2 cellular contexts compared by ENCODE assay signal in genomic region chr22:21615731-21616130, GRCh38.
TF ChIP-seq lines count a peak whose summit lies in the region.

No MANE protein-coding gene starts in this region.

TF ChIP-seq in HEK293, 187 proteins besides CTCF, POLR2A, EP300 and RAD21:
- no peak for TF ChIP-seq ZNF146 (tag by site-specific recombination; IDR thresholded peaks at IDR 0.05)
- TF ChIP-seq ZBTB17 (tag by site-specific recombination; IDR thresholded peaks at IDR 0.05) = peak; percentile 60; the same call in 1 of the 2 replicates
TF ChIP-seq in HEK293: peak in this region for 1.

TF ChIP-seq in K562, 482 proteins besides CTCF, POLR2A, EP300 and RAD21 (continues in another document):
- TF ChIP-seq RBM39 (optimal IDR thresholded peaks at IDR 0.05; ENCODE audit: low read depth, low read length) (peak; percentile 14), ESRRB (CRISPR knock-in tag; IDR thresholded peaks at IDR 0.05; ENCODE audit: borderline replicate concordance) (no peak), PCBP1 (IDR thresholded peaks at IDR 0.05; ENCODE audit: low read depth, low read length, poor library complexity, severe bottlenecking) (no peak), CEBPG (CRISPR knock-in tag; IDR thresholded peaks at IDR 0.05) (no peak), CEBPG (tag; conservative IDR thresholded peaks at IDR 0.05 in 1 of 2, IDR thresholded peaks at IDR 0.05 in 1 of 2) (no peak), STAT5A (IDR thresholded peaks at IDR 0.05; ENCODE audit: borderline replicate concordance, low read length) (peak; percentile 40; the same call in 1 of the 2 replicates), ZBTB49 (CRISPR knock-in tag; IDR thresholded peaks at IDR 0.05; ENCODE audit: borderline replicate concordance) (no peak), WHSC1 (IDR thresholded peaks at IDR 0.05; ENCODE audit: low read length) (peak; percentile 57), NCOR1 (IDR thresholded peaks at IDR 0.05) (no peak), CREB3 (tag; conservative IDR thresholded peaks at IDR 0.05; ENCODE audit: low read depth) (no peak), IFI16 (CRISPR knock-in tag; IDR thresholded peaks at IDR 0.05) (no peak), ZNF217 (CRISPR knock-in tag; IDR thresholded peaks at IDR 0.05) (no peak), FOXP1 (CRISPR knock-in tag; IDR thresholded peaks at IDR 0.05) (no peak), ZNF324 (CRISPR knock-in tag; IDR thresholded peaks at IDR 0.05) (peak; percentile 6; the same call in 1 of the 2 replicates), KAT8 (IDR thresholded peaks at IDR 0.05; ENCODE audit: low read depth) (no peak), GATAD2B (IDR thresholded peaks at IDR 0.05; ENCODE audit: borderline replicate concordance) (no peak), SRSF7 (optimal IDR thresholded peaks at IDR 0.05; ENCODE audit: low read depth, low read length) (no peak), RUNX1 (IDR thresholded peaks at IDR 0.05; ENCODE audit: low read depth) (no peak), KLF10 (CRISPR knock-in tag; IDR thresholded peaks at IDR 0.05) (no peak), ZNF778 (CRISPR knock-in tag; IDR thresholded peaks at IDR 0.05) (no peak), PML (IDR thresholded peaks at IDR 0.05; ENCODE audit: low read length) (peak; percentile 12; the same call in 1 of the 2 replicates), BMI1 (IDR thresholded peaks at IDR 0.05; ENCODE audit: low read length) (no peak), CUX1 (CRISPR knock-in tag; IDR thresholded peaks at IDR 0.05) (no peak), SMC3 (conservative IDR thresholded peaks at IDR 0.05; ENCODE audit: insufficient read depth, low read depth, low read length) (no peak), ARHGAP35 (IDR thresholded peaks at IDR 0.05; ENCODE audit: partially characterized antibody) (no peak), RERE (CRISPR knock-in tag; IDR thresholded peaks at IDR 0.05; ENCODE audit: borderline replicate concordance) (no peak), HMGXB4 (CRISPR knock-in tag; IDR thresholded peaks at IDR 0.05) (peak; percentile 28; the same call in 1 of the 2 replicates), ZNF740 (CRISPR knock-in tag; IDR thresholded peaks at IDR 0.05) (no peak), ZNF740 (tag; IDR thresholded peaks at IDR 0.05) (no peak), E2F1 (CRISPR knock-in tag; IDR thresholded peaks at IDR 0.05) (peak; percentile 60; the same call in 1 of the 2 replicates), CHD2 (IDR thresholded peaks at IDR 0.05; ENCODE audit: low read depth, low read length) (0 out of 2 replicates have a peak, but pooled peaks have one; percentile 9), MXI1 (IDR thresholded peaks at IDR 0.05; ENCODE audit: low read depth, low read length) (no peak), ARID3B (CRISPR knock-in tag; IDR thresholded peaks at IDR 0.05; ENCODE audit: borderline replicate concordance) (0 out of 2 replicates have a peak, but pooled peaks have one; percentile 85), KAT2B (IDR thresholded peaks at IDR 0.05; ENCODE audit: low read depth, low read length) (no peak), MCM2 (IDR thresholded peaks at IDR 0.05; ENCODE audit: low read depth) (no peak), MAFK (IDR thresholded peaks at IDR 0.05; ENCODE audit: low read length) (peak; percentile 14; the same call in 1 of the 2 replicates), ZKSCAN3 (CRISPR knock-in tag; IDR thresholded peaks at IDR 0.05) (0 out of 2 replicates have a peak, but pooled peaks have one; percentile 4), ETV6 (IDR thresholded peaks at IDR 0.05; ENCODE audit: borderline replicate concordance in 1 of 2, low read depth in 2 of 2, low read length in 1 of 2) (no peak), ETV6 (CRISPR knock-in tag; IDR thresholded peaks at IDR 0.05; ENCODE audit: borderline replicate concordance) (no peak), POLR2AphosphoS5 (IDR thresholded peaks at IDR 0.05; ENCODE audit: control insufficient read depth, insufficient read depth, low read depth, low read length) (no peak)
